8 cellular contexts compared by ENCODE assay signal in genomic region chr1:112501810-112502641, GRCh38. TPM values are rescaled to one million over a fixed set of nuclear protein-coding genes. Genes with fewer than 3 reads are reported as not detected.
DNase-seq lines count a peak whose midpoint lies in the region; ATAC-seq and TF ChIP-seq lines count a peak whose summit lies in the region.

No MANE protein-coding gene starts in this region.

- H2BK120ac ChIP-seq in mesenchymal stem cell (ENCODE audit: low read depth, low read length): peak overlapping the region; percentile 7

- no peaks in the 10 kb centered on the region for H3K36me3 ChIP-seq in CD4-positive, CD25-positive, alpha-beta regulatory T cell (ENCODE audit: control insufficient read depth, insufficient read depth, low read length)
- H3K36me3 ChIP-seq in H7 (replicated peaks; ENCODE audit: control insufficient read depth, insufficient read depth, low read length) (no peaks in the 10 kb centered on the region), endodermal cell (ENCODE audit: control insufficient read depth, insufficient read depth, low read length) (no peaks in the 10 kb centered on the region), mesenchymal stem cell (ENCODE audit: control insufficient read depth in 1 of 2, insufficient read depth in 2 of 2, low read depth in 1 of 2, low read length in 2 of 2) (no peaks in the 10 kb centered on the region)

- H3K27me3 Mint-ChIP-seq in CD4-positive, CD25-positive, alpha-beta regulatory T cell: peaks cover 80% of the 10 kb centered on the region
- peaks cover 81% of the 10 kb centered on the region for H3K27me3 Mint-ChIP-seq in endodermal cell (ENCODE audit: insufficient read depth)

- no peak overlapping the region for H3K9ac ChIP-seq in endodermal cell (ENCODE audit: extremely low read depth, low read length, poor library complexity, severe bottlenecking)
- peak overlapping the region; percentile 63 for H3K9ac ChIP-seq in mesenchymal stem cell (ENCODE audit: low read length)

- no peak overlapping the region for H3K27ac Mint-ChIP-seq in CD4-positive, CD25-positive, alpha-beta regulatory T cell
- no peak overlapping the region for H3K27ac Mint-ChIP-seq in endodermal cell

- peak overlapping the region in 1 of 2 experiments; percentile 90 for H3K23ac ChIP-seq in mesenchymal stem cell (ENCODE audit: low read length in 2 of 2)

- H3K18ac ChIP-seq in mesenchymal stem cell (ENCODE audit: low read depth in 1 of 2, low read length in 2 of 2): peak overlapping the region; percentile 14 to 48

- H3K4me2 ChIP-seq in mesenchymal stem cell (ENCODE audit: low read length, poor library complexity, severe bottlenecking): peak overlapping the region; percentile 94

- H2AK5ac ChIP-seq in mesenchymal stem cell (ENCODE audit: low read length, severe bottlenecking): peak overlapping the region; percentile 1

- WGBS in endodermal cell (ENCODE audit: insufficient coverage in 1 of 2, insufficient read length in 1 of 2), 2 experiments: 5 to 7% methylated on average over 18 to 65 of the region's 65 CpGs
- 3% methylated on average over 59 of the region's 65 CpGs for WGBS in mesenchymal stem cell

- H3K14ac ChIP-seq in mesenchymal stem cell (ENCODE audit: low read length in 2 of 2): no peak overlapping the region

- peak; percentile 54 for TF ChIP-seq CTCF in endodermal cell (conservative IDR thresholded peaks at IDR 0.05)

- H4K8ac ChIP-seq in mesenchymal stem cell (ENCODE audit: low read length): no peak overlapping the region

- no peak overlapping the region for H2BK15ac ChIP-seq in mesenchymal stem cell (ENCODE audit: low read depth, poor library complexity, severe bottlenecking)

- H3K27me3 ChIP-seq in CD4-positive, CD25-positive, alpha-beta regulatory T cell (ENCODE audit: control insufficient read depth, insufficient read depth, low read length): peaks cover 36% of the 10 kb centered on the region
- H3K27me3 ChIP-seq in H7 (ENCODE audit: control insufficient read depth, insufficient read depth, low read length) (peaks cover 63% of the 10 kb centered on the region), endodermal cell (ENCODE audit: control insufficient read depth, insufficient read depth, low read length, poor library complexity, severe bottlenecking) (peaks cover 65% of the 10 kb centered on the region), mesenchymal stem cell (ENCODE audit: control insufficient read depth in 1 of 2, insufficient read depth in 1 of 2, low read length in 2 of 2) (peaks cover 0 to 28% of the 10 kb centered on the region in 2 experiments)

- no peak overlapping the region for H3K4me3 ChIP-seq in CD4-positive, CD25-positive, alpha-beta regulatory T cell (ENCODE audit: low read depth, low read length)
- H3K4me3 ChIP-seq in H7 (ENCODE audit: insufficient read depth, low read depth, low read length) (peak overlapping the region; percentile 48), endodermal cell (ENCODE audit: low read length) (peak overlapping the region; percentile 79), mesenchymal stem cell (ENCODE audit: insufficient read depth in 1 of 2, low read depth in 1 of 2, low read length in 2 of 2) (peak overlapping the region; percentile 43 to 77)

- no peak overlapping the region for H4K91ac ChIP-seq in mesenchymal stem cell (ENCODE audit: low read length)

- H3K4ac ChIP-seq in mesenchymal stem cell (ENCODE audit: low read depth in 1 of 2, low read length in 2 of 2): peak overlapping the region in 1 of 2 experiments; percentile 65

- H2BK12ac ChIP-seq in mesenchymal stem cell (ENCODE audit: low read length in 2 of 2): peak overlapping the region in 1 of 2 experiments; percentile 64

- peak; percentile 24 to 55 (median 49) for DNase-seq in CD4-positive, CD25-positive, alpha-beta regulatory T cell
- peak; percentile 83 for DNase-seq in H7
- DNase-seq in NCI-H510A treated with DMSO at 0.1 percent for 48 hours (lab: John Stamatoyannopoulos, UW): peak; percentile 51
- peak; percentile 19 for DNase-seq in activated CD8-positive, alpha-beta memory T cell treated with anti-CD3 and anti-CD28 coated beads, Interleukin-2, amount 50 U/mL, for 1 hour (ENCODE audit: extremely low read depth)
- DNase-seq in endodermal cell: peak; percentile 82
- DNase-seq in mesenchymal stem cell: peak; percentile 77
- peak; percentile 23 for DNase-seq in stimulated activated CD8-positive, alpha-beta memory T cell treated with anti-CD3 and anti-CD28 coated beads, Interleukin-15, amount 100 ng/mL, for 24 hours (ENCODE audit: low read depth)
- DNase-seq in NCI-H2029 treated with DMSO at 0.1 percent for 48 hours (lab: John Stamatoyannopoulos, UW): no peak

- ATAC-seq in CD4-positive, CD25-positive, alpha-beta regulatory T cell (ENCODE audit: low read depth in 2 of 2): peak; percentile 53 to 64

- no peaks in the 10 kb centered on the region for H3K9me3 ChIP-seq in CD4-positive, CD25-positive, alpha-beta regulatory T cell (ENCODE audit: control insufficient read depth in 2 of 2, low read length in 2 of 2)
- H3K9me3 ChIP-seq in endodermal cell (ENCODE audit: control insufficient read depth, low read length) (no peaks in the 10 kb centered on the region), mesenchymal stem cell (ENCODE audit: control insufficient read depth, low read length) (no peaks in the 10 kb centered on the region)

- peaks cover 13% of the 10 kb centered on the region for H3K4me1 ChIP-seq in CD4-positive, CD25-positive, alpha-beta regulatory T cell (ENCODE audit: control insufficient read depth, insufficient read depth, low read length, poor library complexity, severe bottlenecking)
- H3K4me1 ChIP-seq in endodermal cell (ENCODE audit: control insufficient read depth, insufficient read depth, low read length): no peaks in the 10 kb centered on the region
- peaks cover 15% of the 10 kb centered on the region for H3K4me1 ChIP-seq in mesenchymal stem cell (ENCODE audit: control insufficient read depth, insufficient read depth, low read depth, low read length)

- no peaks in the 10 kb centered on the region for H3K79me1 ChIP-seq in mesenchymal stem cell (replicated peaks; ENCODE audit: low read length, poor library complexity, severe bottlenecking)

- H2AFZ ChIP-seq in mesenchymal stem cell (ENCODE audit: low read depth, low read length): peak overlapping the region; percentile 54

- H3K4me1 Mint-ChIP-seq in CD4-positive, CD25-positive, alpha-beta regulatory T cell: peaks cover 0 to 9% (median 0%) of the 10 kb centered on the region in 4 donors
- H3K4me1 Mint-ChIP-seq in endodermal cell: peaks cover 12% of the 10 kb centered on the region

- H2BK5ac ChIP-seq in mesenchymal stem cell (ENCODE audit: low read depth, low read length, poor library complexity, severe bottlenecking): peak overlapping the region; percentile 32

- H3K27ac ChIP-seq in CD4-positive, CD25-positive, alpha-beta regulatory T cell (ENCODE audit: insufficient read depth, low read length, poor library complexity, severe bottlenecking): no peak overlapping the region
- H3K27ac ChIP-seq in endodermal cell (ENCODE audit: low read depth, low read length) (no peak overlapping the region), mesenchymal stem cell (ENCODE audit: low read length, poor library complexity, severe bottlenecking) (peak overlapping the region; percentile 45)

- peaks cover 0 to 5% (median 0%) of the 10 kb centered on the region in 7 donors for H3K9me3 Mint-ChIP-seq in CD4-positive, CD25-positive, alpha-beta regulatory T cell
- H3K9me3 Mint-ChIP-seq in endodermal cell: no peaks in the 10 kb centered on the region

- H3K4me3 Mint-ChIP-seq in CD4-positive, CD25-positive, alpha-beta regulatory T cell: peak overlapping the region; percentile 50 to 78 (median 64)
- peak overlapping the region; percentile 52 for H3K4me3 Mint-ChIP-seq in endodermal cell

- no peaks in the 10 kb centered on the region for H3K36me3 Mint-ChIP-seq in CD4-positive, CD25-positive, alpha-beta regulatory T cell
- no peaks in the 10 kb centered on the region for H3K36me3 Mint-ChIP-seq in endodermal cell (ENCODE audit: low read depth)

RNA-seq across cellular contexts. Expression of gene WNT2B, which starts 6.7 kb away (rescaled TPM):
- total RNA-seq in CD4-positive, CD25-positive, alpha-beta regulatory T cell: 1.2 TPM
- under 1 TPM in 3 of 4 donors, not detected in 1; 0.01 to 0.38 (median 0.24) TPM for polyA plus RNA-seq in CD4-positive, CD25-positive, alpha-beta regulatory T cell
- total RNA-seq in H7 (2014; rRNA removed; shearing (Covaris generic)): 0.14 and 0.22 TPM in 2 replicates
- total RNA-seq in endodermal cell: under 1 TPM; 0.51 to 0.57 TPM
- 1.5 TPM for polyA plus RNA-seq in endodermal cell (2013, experiment 1 of 2)
- 1.8 TPM for polyA plus RNA-seq in endodermal cell (2013, experiment 2 of 2)
- 22.9 TPM for polyA plus RNA-seq in mesenchymal stem cell (2013, experiment 1 of 2)
- polyA plus RNA-seq in mesenchymal stem cell (2013, experiment 2 of 2): 22.8 TPM
